ENCODE assay signal across 3 cellular contexts in the genomic region with DNA sequence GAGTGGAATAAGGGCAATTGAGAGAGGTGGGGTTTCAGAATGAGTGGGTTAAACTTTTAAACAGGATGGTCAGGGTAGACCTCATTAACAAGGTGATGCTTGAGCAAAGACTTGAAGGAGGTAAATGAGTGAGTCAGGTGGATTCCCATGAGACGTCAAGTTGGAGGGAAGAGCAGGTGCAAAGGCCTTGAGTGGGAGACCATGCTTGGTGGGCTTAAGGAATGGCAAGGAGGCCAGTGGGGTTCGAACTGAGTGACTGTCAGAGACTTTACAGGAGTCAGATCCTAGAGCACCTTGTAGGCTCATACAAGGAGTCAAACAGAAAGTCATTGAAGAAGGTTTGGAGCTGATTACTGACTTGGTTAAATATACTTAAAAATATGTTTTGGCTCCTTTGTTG.
"Had no signal": no experiment of that assay in that cellular context is flagged by ENCODE, and none has a peak within 500 bp of the region (broad histone marks: within the 10 kb centered on the region; RNA-seq: fewer than 3 reads in every experiment).

No MANE protein-coding gene starts in this region.

- ATAC-seq: GM12878 had no signal

- DNase-seq: GDM1, GF-D8 had no signal

- H3K4me3 ChIP-seq: GM12878 had no signal
